In the genomic region with DNA sequence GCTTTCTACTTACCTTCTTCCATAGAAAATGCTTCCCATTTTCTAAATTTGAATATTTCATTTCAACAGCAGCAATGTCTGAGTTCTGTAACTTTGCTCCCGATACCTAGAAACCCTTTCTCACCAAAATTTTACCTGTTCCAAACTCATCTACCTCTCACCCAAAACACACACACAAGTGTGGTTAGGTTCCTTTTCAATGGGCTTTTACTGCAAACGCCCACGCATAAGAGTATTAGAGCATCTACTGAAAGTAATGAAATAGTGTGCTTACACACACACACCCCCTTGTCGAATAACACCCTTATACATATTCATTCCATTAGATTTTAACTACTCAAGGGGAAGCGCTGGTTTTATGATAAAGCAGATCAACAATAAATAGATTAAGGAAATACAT, we compare ENCODE assay signal across 2 cellular contexts.
TF ChIP-seq lines count a peak whose summit lies in the region.

No MANE protein-coding gene starts in this region.

TF ChIP-seq in GM12878, 131 proteins besides CTCF, POLR2A, EP300 and RAD21:
- TF ChIP-seq RUNX3 (IDR thresholded peaks at IDR 0.05; ENCODE audit: low read length) = peak; percentile 55
- peak in 1 of 2 experiments; percentile 54; a peak in 1 of 3 replicates for TF ChIP-seq EGR1 (IDR thresholded peaks at IDR 0.05; ENCODE audit: borderline replicate concordance in 1 of 2, low read depth in 2 of 2, low read length in 2 of 2)
- TF ChIP-seq JUND (IDR thresholded peaks at IDR 0.05; ENCODE audit: low read depth, low read length) = no peak
- TF ChIP-seq HDGF (IDR thresholded peaks at IDR 0.05) = no peak

TF ChIP-seq in H1, 55 proteins besides CTCF, POLR2A, EP300 and RAD21:
- TF ChIP-seq TEAD4 (IDR thresholded peaks at IDR 0.05; ENCODE audit: low read depth, low read length) = no peak
TF ChIP-seq in H1: peak in this region for 0.
